11 cellular contexts compared by ENCODE assay signal in the genomic region with DNA sequence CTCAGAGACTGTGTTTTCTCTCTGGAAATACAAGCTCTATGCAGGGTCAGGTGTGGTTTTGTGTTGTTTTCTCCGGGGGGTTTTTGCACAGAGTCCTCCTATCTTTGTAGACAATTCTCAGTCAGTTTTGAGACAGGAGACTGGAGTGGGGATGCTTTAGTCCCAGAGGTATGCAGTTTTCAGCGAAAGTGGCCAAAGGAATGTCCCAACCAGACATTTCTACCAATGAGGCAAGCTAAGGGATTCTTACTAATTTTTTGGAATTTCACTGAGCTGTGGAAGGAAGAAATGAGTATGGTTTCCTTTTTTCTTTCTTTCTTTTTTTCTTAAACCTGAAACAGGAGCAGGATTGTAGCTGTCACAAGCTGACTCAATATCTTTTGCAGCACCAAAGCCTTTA. TPM values are rescaled to one million over a fixed set of nuclear protein-coding genes. Genes with fewer than 3 reads are reported as not detected.
DNase-seq lines count a peak whose midpoint lies in the region; ATAC-seq lines count a peak whose summit lies in the region.
"Had no signal": no experiment of that assay in that cellular context is flagged by ENCODE, and none has a peak within 500 bp of the region (broad histone marks: within the 10 kb centered on the region; RNA-seq: fewer than 3 reads in every experiment).

No MANE protein-coding gene starts in this region.

- H3K27ac ChIP-seq in trophoblast cell (ENCODE audit: low read depth, low read length) = peak overlapping the region; percentile 99

- peak overlapping the region; percentile 76 for H3K14ac ChIP-seq in trophoblast cell (ENCODE audit: low read length)

- H2AFZ ChIP-seq in trophoblast cell (ENCODE audit: insufficient read depth, low read length, poor library complexity) = no peak overlapping the region

- peak overlapping the region; percentile 96 for H2BK120ac ChIP-seq in trophoblast cell (ENCODE audit: insufficient read depth, low read length, poor library complexity)

- H3K4me2 ChIP-seq in trophoblast cell (ENCODE audit: low read length) = peak overlapping the region; percentile 39

- no peak overlapping the region for H3K23ac ChIP-seq in trophoblast cell (ENCODE audit: low read length)

- peaks cover 30% of the 10 kb centered on the region for H3K79me1 ChIP-seq in trophoblast cell (ENCODE audit: low read length)

- H3K4me3 ChIP-seq in NT2/D1 (ENCODE audit: insufficient read length, low read depth) (no peak overlapping the region), trophoblast cell (ENCODE audit: low read depth, low read length) (no peak overlapping the region)

- no peak overlapping the region for H3K4ac ChIP-seq in trophoblast cell (ENCODE audit: low read depth, low read length)

- H2BK12ac ChIP-seq in trophoblast cell (ENCODE audit: low read length) = no peak overlapping the region

- H3K27me3 ChIP-seq in NT2/D1 (ENCODE audit: insufficient read depth, insufficient read length) (no peaks in the 10 kb centered on the region), trophoblast cell (ENCODE audit: insufficient read depth, low read length) (no peaks in the 10 kb centered on the region)

- H3K9ac ChIP-seq in NT2/D1 (ENCODE audit: insufficient read length, low read depth) = peak overlapping the region; percentile 54
- H3K9ac ChIP-seq in trophoblast cell (ENCODE audit: low read length) = no peak overlapping the region

- peak overlapping the region; percentile 93 for H4K91ac ChIP-seq in trophoblast cell (ENCODE audit: low read depth, low read length)

- peak; percentile 81 for DNase-seq in AG20443 (ENCODE audit: low spot score)
- DNase-seq in NT2/D1 (ENCODE audit: low read depth, low spot score) = no peak
- DNase-seq in fibroblast of peridontal ligament (ENCODE audit: extremely low read depth) = peak; percentile 61
- peak; percentile 30 to 90 for DNase-seq in trophoblast cell
- DNase-seq in hypothalamus (lab: John Stamatoyannopoulos, UW) = no peak
- DNase-seq: activated T-cell treated with anti-CD3 and anti-CD28 coated beads, Interleukin-2, amount 50 U/mL, for 48 hours; GF-D8; NCI-H345 had no signal

- ATAC-seq in HG03354 (IDR thresholded peaks at IDR 0.05; ENCODE audit: poor library complexity, severe bottlenecking, unreplicated experiment) (no peak), HG02938 (IDR thresholded peaks at IDR 0.05; ENCODE audit: unreplicated experiment) (no peak), HG02970 (IDR thresholded peaks at IDR 0.05; ENCODE audit: low FRiP score, unreplicated experiment) (no peak)

- H3K18ac ChIP-seq in trophoblast cell (ENCODE audit: low read length) = no peak overlapping the region

- H3K36me3 ChIP-seq in NT2/D1 (ENCODE audit: insufficient read depth, insufficient read length, low read length) = no peaks in the 10 kb centered on the region
- H3K36me3 ChIP-seq in trophoblast cell (ENCODE audit: control insufficient read depth in 1 of 2, insufficient read depth in 2 of 2, low read length in 2 of 2) = no peaks in the 10 kb centered on the region

- H3K79me2 ChIP-seq in trophoblast cell (ENCODE audit: control insufficient read depth, insufficient read depth, low read length, poor library complexity) = peaks cover 2% of the 10 kb centered on the region

- H4K12ac ChIP-seq in trophoblast cell (ENCODE audit: low read depth, low read length) = no peak overlapping the region

- peak overlapping the region; percentile 78 for H4K8ac ChIP-seq in trophoblast cell (ENCODE audit: low read depth, low read length)

- no CpG with 5 or more reads among the region's 2 CpGs for WGBS in trophoblast cell (ENCODE audit: extremely low coverage, insufficient coverage, insufficient read length)

- H3K4me1 ChIP-seq in NT2/D1 (ENCODE audit: insufficient read depth, insufficient read length) (peaks cover 4% of the 10 kb centered on the region), trophoblast cell (ENCODE audit: control insufficient read depth in 1 of 2, insufficient read depth in 2 of 2, low read length in 2 of 2) (peaks cover 10 to 12% of the 10 kb centered on the region in 2 experiments)

- no peak overlapping the region for H2AK5ac ChIP-seq in trophoblast cell (ENCODE audit: low read length)

- H3K9me3 ChIP-seq in NT2/D1 (ENCODE audit: insufficient read depth, low read length) (no peaks in the 10 kb centered on the region), trophoblast cell (ENCODE audit: insufficient read depth, low read depth, low read length) (no peaks in the 10 kb centered on the region)

- H2BK5ac ChIP-seq in trophoblast cell (ENCODE audit: low read depth, low read length, poor library complexity) = peak overlapping the region; percentile 87

RNA-seq across cellular contexts. Expression of gene PLPP1, which starts 35.3 kb away (rescaled TPM):
- polyA plus RNA-seq in trophoblast cell (2013) = 87.5 and 92.7 TPM in 2 replicates

Comparison
In these comparisons a context has a peak if more than half of its experiments do, and no peak if none do; other contexts are left out.
1. DNase-seq: peak in AG20443 (single experiment), fibroblast of peridontal ligament (single experiment) and trophoblast cell (2 of 2); none in NT2/D1 (single experiment) and hypothalamus (0 of 51).